Comparison of ENCODE assay signal across 14 cellular contexts in the genomic region with DNA sequence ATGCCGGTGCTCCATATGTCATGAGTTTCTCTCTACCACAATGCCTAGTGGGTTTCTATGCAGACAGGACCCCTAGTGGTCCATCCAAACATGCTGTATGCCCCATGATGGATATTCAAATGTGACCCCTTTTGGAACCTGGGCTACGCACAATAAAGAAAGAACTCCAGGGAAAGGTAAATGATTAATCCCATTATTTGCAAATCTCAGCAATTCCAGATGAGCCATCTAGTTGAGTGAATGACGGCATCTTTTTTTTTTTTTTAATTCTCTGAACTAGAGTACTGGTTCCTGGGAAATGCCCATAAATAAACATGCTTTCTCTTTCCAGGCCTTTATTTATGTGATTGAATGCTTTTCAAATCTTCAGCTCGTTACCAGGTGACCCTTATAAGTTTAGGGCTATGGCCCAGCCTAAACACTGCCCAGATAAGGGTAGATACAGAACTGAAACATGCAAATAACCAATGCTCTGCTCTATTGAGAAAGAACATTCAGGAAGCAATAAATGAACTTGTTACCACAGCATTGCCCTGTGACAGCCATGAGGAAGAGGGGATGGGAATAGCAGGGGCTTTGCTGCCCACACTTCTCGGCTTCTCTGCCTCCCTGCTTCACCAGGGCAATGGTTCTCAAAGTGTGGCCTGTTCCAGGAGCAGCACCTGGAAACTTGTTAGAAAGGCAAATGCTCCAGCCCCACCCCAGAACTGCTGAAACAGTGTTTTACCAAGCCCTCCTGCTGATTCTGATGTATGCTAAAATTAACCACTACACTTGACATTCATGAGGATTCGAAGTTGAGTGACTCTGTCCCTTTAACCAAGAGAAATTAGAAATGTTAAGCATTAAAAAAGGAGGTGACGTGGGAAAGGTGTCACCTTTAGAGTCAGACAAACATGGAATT.
A peak's percentile ranks its signal among the peaks of the same experiment; 100 is the strongest.
DNase-seq lines count a peak whose midpoint lies in the region; ATAC-seq and TF ChIP-seq lines count a peak whose summit lies in the region.
"Had no signal": no experiment of that assay in that cellular context is flagged by ENCODE, and none has a peak within 500 bp of the region (broad histone marks: within the 10 kb centered on the region; RNA-seq: fewer than 3 reads in every experiment).

No MANE protein-coding gene starts in this region.

- H3K9me3 Mint-ChIP-seq in natural killer cell: peaks cover 14 to 15% of the 10 kb centered on the region in 2 donors

- 72% methylated on average over 7 of the region's 7 CpGs for WGBS in hepatocyte (ENCODE audit: low lambda C conversion rate, missing lambda C conversion rate)
- WGBS in gastroesophageal sphincter (ENCODE audit: low coverage in 1 of 2), 2 donors: 69 to 84% methylated on average over 3 to 7 of the region's 7 CpGs

- H3K36me3 ChIP-seq in hepatocyte (replicated peaks; ENCODE audit: insufficient read depth, low read depth) (no peaks in the 10 kb centered on the region), gastroesophageal sphincter (no peaks in the 10 kb centered on the region)
- H3K36me3 ChIP-seq: heart left ventricle, MG63, thoracic aorta had no signal

- H4K20me1 ChIP-seq in hepatocyte (ENCODE audit: insufficient read depth, poor library complexity, severe bottlenecking): no peaks in the 10 kb centered on the region

- peak; percentile 97 for ATAC-seq in GM18517 (IDR thresholded peaks at IDR 0.05; ENCODE audit: unreplicated experiment)
- ATAC-seq in GM21447 (IDR thresholded peaks at IDR 0.05; ENCODE audit: unreplicated experiment): peak; percentile 98
- peak; percentile 92 for ATAC-seq in HG03103 (IDR thresholded peaks at IDR 0.05; ENCODE audit: low read depth, unreplicated experiment)
- ATAC-seq in gastroesophageal sphincter: no peak
- no peak for ATAC-seq in natural killer cell
- ATAC-seq: heart left ventricle had no signal

- H3K27me3 ChIP-seq in hepatocyte (peaks cover 4% of the 10 kb centered on the region), gastroesophageal sphincter (no peaks in the 10 kb centered on the region)
- H3K27me3 ChIP-seq: MG63 had no signal

- no peaks in the 10 kb centered on the region for H3K27me3 Mint-ChIP-seq in natural killer cell (ENCODE audit: low read depth in 2 of 2)

- H3K36me3 Mint-ChIP-seq in natural killer cell: no peaks in the 10 kb centered on the region

- H2AFZ ChIP-seq in hepatocyte: no peak overlapping the region
- H2AFZ ChIP-seq: PC-9 had no signal

- H3K4me1 ChIP-seq in hepatocyte (ENCODE audit: insufficient read depth): peaks cover 6% of the 10 kb centered on the region
- no peaks in the 10 kb centered on the region for H3K4me1 ChIP-seq in gastroesophageal sphincter
- H3K4me1 ChIP-seq: heart left ventricle had no signal

- no peak for TF ChIP-seq CTCF in hepatocyte (IDR thresholded peaks at IDR 0.05; ENCODE audit: poor library complexity)
- no peak for TF ChIP-seq CTCF in gastroesophageal sphincter (IDR thresholded peaks at IDR 0.05)
- TF ChIP-seq CTCF in natural killer cell (IDR thresholded peaks at IDR 0.05): no peak

- no peaks in the 10 kb centered on the region for H3K9me2 ChIP-seq in hepatocyte (replicated peaks; ENCODE audit: insufficient read depth)

- H3K27ac ChIP-seq in hepatocyte: peak overlapping the region; percentile 66
- no peak overlapping the region for H3K27ac ChIP-seq in gastroesophageal sphincter
- H3K27ac ChIP-seq: heart left ventricle, PC-9, thoracic aorta had no signal

- peak; percentile 9 for DNase-seq in hepatocyte (ENCODE audit: low spot score)
- no peak for DNase-seq in natural killer cell
- no peak for DNase-seq in SIG-M5 (lab: John Stamatoyannopoulos, UW)
- no peak for DNase-seq in stimulated activated naive CD4-positive, alpha-beta T cell treated with Interleukin-2 at 50 U/mL for 16 hours (lab: John Stamatoyannopoulos, UW)
- DNase-seq: activated naive CD4-positive, alpha-beta T cell treated with Interleukin-2 at 50 U/mL for 16 hours; heart left ventricle; MG63; PC-9; stimulated activated CD4-positive, alpha-beta T cell treated with anti-CD3 and anti-CD28 coated beads, Interleukin-4, amount 100 ng/mL, for 1 hour had no signal

- H3K27ac Mint-ChIP-seq in natural killer cell: no peak overlapping the region

- H3K4me3 ChIP-seq in hepatocyte (no peak overlapping the region), gastroesophageal sphincter (no peak overlapping the region)
- H3K4me3 ChIP-seq: heart left ventricle, MG63, PC-9, thoracic aorta had no signal

- H3K79me2 ChIP-seq in hepatocyte: no peaks in the 10 kb centered on the region

- no peaks in the 10 kb centered on the region for H3K4me1 Mint-ChIP-seq in natural killer cell

- no peak overlapping the region for H3K4me2 ChIP-seq in hepatocyte
- H3K4me2 ChIP-seq: PC-9 had no signal

- no peaks in the 10 kb centered on the region for H3K9me3 ChIP-seq in hepatocyte (ENCODE audit: low read depth)
- H3K9me3 ChIP-seq in gastroesophageal sphincter: peaks cover 0 to 6% (median 0%) of the 10 kb centered on the region in 3 donors
- H3K9me3 ChIP-seq: MG63, thoracic aorta had no signal

- no peak for TF ChIP-seq POLR2A in gastroesophageal sphincter (IDR thresholded peaks at IDR 0.05)

- no peak overlapping the region for H3K4me3 Mint-ChIP-seq in natural killer cell

- TF ChIP-seq EP300 in gastroesophageal sphincter (IDR thresholded peaks at IDR 0.05): no peak

- intact Hi-C loops in natural killer cell (cut with micrococcal nuclease): no loop called here

Comparison
In these comparisons a context has a peak if more than half of its experiments do, and no peak if none do; other contexts are left out.
1. ATAC-seq: peak in GM18517 (single experiment), GM21447 (single experiment) and HG03103 (single experiment); none in gastroesophageal sphincter (single experiment) and natural killer cell (0 of 3).